In the genomic region with DNA sequence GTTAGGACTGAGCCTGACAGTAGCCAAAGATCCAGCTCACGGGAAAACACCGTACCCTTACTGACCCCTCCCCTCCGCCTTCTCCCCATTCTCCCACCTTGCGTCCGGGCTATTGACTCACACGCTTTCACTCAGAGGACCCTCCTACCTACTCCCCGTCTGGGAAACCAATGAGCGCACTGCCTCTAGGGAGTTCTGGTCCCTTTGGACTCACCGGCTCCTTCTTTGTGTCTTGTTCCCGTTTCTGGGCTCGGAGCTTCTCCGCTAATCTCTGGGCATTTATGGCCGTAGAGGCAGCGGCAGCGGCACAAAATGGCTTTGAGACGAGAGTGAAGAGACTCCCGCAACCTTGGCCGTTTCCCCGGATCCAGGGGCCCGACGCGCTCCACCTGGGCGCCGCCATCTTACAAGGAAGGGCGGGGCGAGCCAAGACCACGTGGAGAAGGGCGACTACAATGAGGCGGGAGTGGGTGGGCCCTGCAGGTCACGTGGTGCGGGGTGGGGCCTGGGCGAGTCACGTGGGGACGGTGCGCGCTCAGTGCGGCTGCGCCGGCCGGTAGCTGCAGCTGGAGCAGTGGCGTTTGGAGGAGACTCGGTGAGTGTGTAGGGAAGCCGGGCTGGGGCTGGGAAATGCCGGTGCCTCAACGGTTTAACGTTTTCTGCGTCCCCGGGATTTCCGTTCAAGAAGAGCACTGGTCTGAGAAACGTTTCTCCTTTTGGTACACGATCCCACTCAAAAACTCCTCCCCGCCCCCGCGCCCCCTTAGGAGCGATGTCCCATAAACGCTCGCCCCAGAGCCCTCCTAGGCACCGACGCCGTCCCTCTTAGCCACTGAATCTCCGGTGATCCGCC, we compare ENCODE assay signal across 8 cellular contexts. TPM values are rescaled to one million over a fixed set of nuclear protein-coding genes. Genes with fewer than 3 reads are reported as not detected.
A peak's percentile ranks its signal among the peaks of the same experiment; 100 is the strongest.
DNase-seq lines count a peak whose midpoint lies in the region; ATAC-seq and TF ChIP-seq lines count a peak whose summit lies in the region.

TSS of gene FAM118B (plus strand) at position 547 of the 853 bp plus-strand sequence. CDS start 23,220 bp downstream, outside the sequence.
TSS of gene RPUSD4 (minus strand) at position 415 of the 853 bp plus-strand sequence. CDS start at position 403, 12 bp downstream.

- H3K4me1 Mint-ChIP-seq in activated naive CD8-positive, alpha-beta T cell (ENCODE audit: low read depth) = peaks cover 42% of the 10 kb centered on the region
- peaks cover 9% of the 10 kb centered on the region for H3K4me1 Mint-ChIP-seq in glutamatergic neuron (ENCODE audit: low read depth, unreplicated experiment)
- peaks cover 23% of the 10 kb centered on the region for H3K4me1 Mint-ChIP-seq in osteocyte (ENCODE audit: unreplicated experiment)

- no peaks in the 10 kb centered on the region for H3K9me3 ChIP-seq in thoracic aorta

- peaks cover 19 to 20% of the 10 kb centered on the region in 2 donors for H3K4me1 ChIP-seq in thoracic aorta (ENCODE audit: control insufficient read depth in 1 of 2, low read depth in 2 of 2)

- H3K4me3 ChIP-seq in GM12864 (ENCODE audit: low read depth, low read length) = peak within 1 kb of the TSS; percentile 71
- peak within 1 kb of the TSS; percentile 97 for H3K4me3 ChIP-seq in thoracic aorta

- no peak for TF ChIP-seq CTCF in GM12864 (IDR thresholded peaks at IDR 0.05; ENCODE audit: low read depth, low read length, missing control alignments)
- no peak for TF ChIP-seq CTCF in glutamatergic neuron (IDR thresholded peaks at IDR 0.05; ENCODE audit: partially characterized antibody, unreplicated experiment)
- no peak for TF ChIP-seq CTCF in osteocyte (IDR thresholded peaks at IDR 0.05)
- no peak for TF ChIP-seq CTCF in thoracic aorta (IDR thresholded peaks at IDR 0.05)

- peaks cover 11% of the 10 kb centered on the region for H3K36me3 Mint-ChIP-seq in activated naive CD8-positive, alpha-beta T cell
- H3K36me3 Mint-ChIP-seq in glutamatergic neuron (ENCODE audit: unreplicated experiment) (no peaks in the 10 kb centered on the region), osteocyte (ENCODE audit: unreplicated experiment) (peaks cover 13% of the 10 kb centered on the region)

- ATAC-seq in HG02678 (IDR thresholded peaks at IDR 0.05; ENCODE audit: unreplicated experiment) (peak; percentile 96), thoracic aorta (ENCODE audit: insufficient number of reproducible peaks, low FRiP score, low read depth) (peak; percentile 97)

- peak within 1 kb of the TSS; percentile 98 for H3K27ac Mint-ChIP-seq in activated naive CD8-positive, alpha-beta T cell
- H3K27ac Mint-ChIP-seq in glutamatergic neuron (ENCODE audit: unreplicated experiment) (peak within 1 kb of the TSS; percentile 97), osteocyte (ENCODE audit: unreplicated experiment) (peak within 1 kb of the TSS; percentile 94)

- peak within 1 kb of the TSS; percentile 99 for H3K4me3 Mint-ChIP-seq in activated naive CD8-positive, alpha-beta T cell
- H3K4me3 Mint-ChIP-seq in glutamatergic neuron (ENCODE audit: unreplicated experiment) = peak within 1 kb of the TSS; percentile 99
- H3K4me3 Mint-ChIP-seq in osteocyte (ENCODE audit: unreplicated experiment) = peak within 1 kb of the TSS; percentile 98

- peaks cover 13% of the 10 kb centered on the region for H3K36me3 ChIP-seq in thoracic aorta

- H3K27ac ChIP-seq in thoracic aorta = peak within 1 kb of the TSS; percentile 46 to 50

- no peaks in the 10 kb centered on the region for H3K9me3 Mint-ChIP-seq in activated naive CD8-positive, alpha-beta T cell (ENCODE audit: low read depth)
- H3K9me3 Mint-ChIP-seq in glutamatergic neuron (ENCODE audit: unreplicated experiment) (peaks cover 13% of the 10 kb centered on the region), osteocyte (ENCODE audit: unreplicated experiment) (no peaks in the 10 kb centered on the region)

- no peaks in the 10 kb centered on the region for H3K27me3 ChIP-seq in thoracic aorta (replicated peaks; ENCODE audit: insufficient read depth)

- H3K27me3 Mint-ChIP-seq in activated naive CD8-positive, alpha-beta T cell = no peaks in the 10 kb centered on the region
- peaks cover 9% of the 10 kb centered on the region for H3K27me3 Mint-ChIP-seq in glutamatergic neuron (ENCODE audit: unreplicated experiment)
- H3K27me3 Mint-ChIP-seq in osteocyte (ENCODE audit: unreplicated experiment) = no peaks in the 10 kb centered on the region

- DNase-seq in GM12864 (ENCODE audit: low read depth) (peak; percentile 82), NCI-H1105 treated with DMSO at 0.1 percent for 48 hours (lab: John Stamatoyannopoulos, UW) (peak; percentile 98), SKM-1 treated with dmso at 0.1 percent for 144 hours (lab: John Stamatoyannopoulos, UW; ENCODE audit: unreplicated experiment) (peak; percentile 93), glutamatergic neuron (peak; percentile 99), osteocyte (ENCODE audit: extremely low spot score, unreplicated experiment) (peak; percentile 100), thoracic aorta (ENCODE audit: low spot score) (peak; percentile 98)

RNA-seq across cellular contexts. Expression of gene FAM118B, which starts in this region (rescaled TPM):
- total RNA-seq in glutamatergic neuron (ENCODE audit: unreplicated experiment) (33.0 TPM), osteocyte (23.3 and 26.5 TPM in 2 replicates), thoracic aorta (10 to 100 TPM in 1 of 2 donors, 1 to 10 TPM in 1; 8.4 to 14.5 TPM)

RNA-seq across cellular contexts. Expression of gene RPUSD4, which starts in this region (rescaled TPM):
- total RNA-seq in glutamatergic neuron (ENCODE audit: unreplicated experiment) (41.8 TPM), osteocyte (27.1 and 28.0 TPM in 2 replicates), thoracic aorta (10 to 100 TPM in 1 of 2 donors, 1 to 10 TPM in 1; 6.0 to 34.8 TPM)

Comparison
In these comparisons a context has a peak if more than half of its experiments do, and no peak if none do; other contexts are left out.
1. Peak in every context shown above with its lines: DNase-seq, ATAC-seq, H3K4me3 ChIP-seq and H3K27ac ChIP-seq.